8 cellular contexts compared by ENCODE assay signal in genomic region chr16:20865420-20866126, GRCh38. TPM values are rescaled to one million over a fixed set of nuclear protein-coding genes. Genes with fewer than 3 reads are reported as not detected.
A peak's percentile ranks its signal among the peaks of the same experiment; 100 is the strongest.
DNase-seq lines count a peak whose midpoint lies in the region; ATAC-seq and TF ChIP-seq lines count a peak whose summit lies in the region.

No MANE protein-coding gene starts in this region.

- no peak for TF ChIP-seq CTCF in AG10803 (conservative IDR thresholded peaks at IDR 0.05; ENCODE audit: low read length)
- no peak for TF ChIP-seq CTCF in RWPE2 (IDR thresholded peaks at IDR 0.05; ENCODE audit: poor library complexity, severe bottlenecking)
- TF ChIP-seq CTCF in Peyer's patch (IDR thresholded peaks at IDR 0.05), result no peak

- H3K36me3 ChIP-seq in RWPE2 (ENCODE audit: low read depth), result peaks cover 16% of the 10 kb centered on the region; the same call in 1 of the 2 replicates
- H3K36me3 ChIP-seq in Peyer's patch, result peaks cover 0 to 15% (median 0%) of the 10 kb centered on the region in 3 donors

- ATAC-seq in GM21515 (IDR thresholded peaks at IDR 0.05; ENCODE audit: unreplicated experiment) (peak; percentile 40), RWPE2 (ENCODE audit: low read depth) (peak; percentile 66), left lobe of liver (no peak)

- no peak overlapping the region for H3K4me3 ChIP-seq in AG10803 (ENCODE audit: low read length)
- no peak overlapping the region for H3K4me3 ChIP-seq in RWPE2 (ENCODE audit: severe bottlenecking)
- no peak overlapping the region for H3K4me3 ChIP-seq in Peyer's patch

- H3K27me3 ChIP-seq in RWPE2 (ENCODE audit: insufficient read depth, poor library complexity, severe bottlenecking) (no peaks in the 10 kb centered on the region), Peyer's patch (no peaks in the 10 kb centered on the region)

- H3K9me3 ChIP-seq in RWPE2 (ENCODE audit: severe bottlenecking) (no peaks in the 10 kb centered on the region), Peyer's patch (no peaks in the 10 kb centered on the region)

- H3K4me1 ChIP-seq in RWPE2 (ENCODE audit: insufficient read depth, poor library complexity, severe bottlenecking) (peaks cover 48% of the 10 kb centered on the region), Peyer's patch (peaks cover 0 to 40% (median 0%) of the 10 kb centered on the region in 4 donors)

- DNase-seq in AG10803 (ENCODE audit: low read depth) (peak; percentile 68), RWPE2 (ENCODE audit: low spot score) (no peak), iris pigment epithelial cell (ENCODE audit: low read depth) (peak; percentile 64), NCI-H146 (lab: John Stamatoyannopoulos, UW) (no peak), Peyer's patch (no peak), left lobe of liver (ENCODE audit: low spot score) (no peak), COR-L47 (lab: John Stamatoyannopoulos, UW) (no peak)

- TF ChIP-seq POLR2A in Peyer's patch (IDR thresholded peaks at IDR 0.05), result no peak

- H3K27ac ChIP-seq in RWPE2 (ENCODE audit: poor library complexity, severe bottlenecking), result peak overlapping the region; percentile 96
- H3K27ac ChIP-seq in Peyer's patch, result peak overlapping the region in 1 of 4 donors; percentile 30

RNA-seq across cellular contexts. Expression of gene DCUN1D3, which starts 34.6 kb away (rescaled TPM):
- total RNA-seq in Peyer's patch, result 10 to 100 TPM in 1 of 4 donors, 1 to 10 TPM in 3; 6.5 to 12.2 (median 9.5) TPM
- 15.0 TPM for total RNA-seq in left lobe of liver

RNA-seq across cellular contexts. Expression of gene LYRM1, which starts 35.0 kb away (rescaled TPM):
- total RNA-seq in Peyer's patch (10 to 100 TPM in 2 of 4 donors, 1 to 10 TPM in 2; 8.8 to 53.6 (median 13.2) TPM), left lobe of liver (33.9 TPM)

RNA-seq across cellular contexts. Expression of gene REXO5, which starts 59.2 kb away (rescaled TPM):
- total RNA-seq in Peyer's patch (1 to 10 TPM; 2.3 to 3.6 (median 2.9) TPM), left lobe of liver (1.7 TPM)

RNA-seq across cellular contexts. Expression of gene ERI2, which starts 59.3 kb away (rescaled TPM):
- total RNA-seq in Peyer's patch (10 to 100 TPM in 3 of 4 donors, 1 to 10 TPM in 1; 9.1 to 28.2 (median 18.4) TPM), left lobe of liver (15.6 TPM)

Comparison
In these comparisons a context has a peak if more than half of its experiments do, and no peak if none do; other contexts are left out.
1. DNase-seq: peak in AG10803 (single experiment) and iris pigment epithelial cell (single experiment); none in RWPE2 (single experiment), NCI-H146 (single experiment), Peyer's patch (0 of 3), left lobe of liver (single experiment) and COR-L47 (single experiment).